In the genomic region with DNA sequence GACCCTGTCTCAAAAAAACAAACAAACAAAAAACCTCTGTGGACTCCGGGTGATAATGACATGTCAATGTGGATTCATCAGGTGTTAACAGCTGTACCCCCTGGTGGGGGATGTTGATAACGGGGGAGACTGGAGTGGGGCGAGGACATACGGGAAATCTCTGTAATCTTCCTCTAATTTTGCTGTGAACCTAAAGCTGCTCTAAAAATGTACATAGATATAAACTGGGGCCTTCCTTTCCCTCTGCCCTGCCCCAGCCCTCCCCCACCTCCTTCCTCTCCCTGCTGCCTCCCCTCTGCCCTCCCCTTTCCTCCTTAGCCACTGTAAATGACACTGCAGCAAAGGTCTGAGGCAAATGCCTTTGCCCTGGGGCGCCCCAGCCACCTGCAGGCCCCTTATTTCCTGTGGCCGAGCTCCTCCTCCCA, we compare ENCODE assay signal across 8 cellular contexts. TPM values are rescaled to one million over a fixed set of nuclear protein-coding genes. Genes with fewer than 3 reads are reported as not detected.
DNase-seq lines count a peak whose midpoint lies in the region; ATAC-seq and TF ChIP-seq lines count a peak whose summit lies in the region.
"Had no signal": no experiment of that assay in that cellular context is flagged by ENCODE, and none has a peak within 500 bp of the region (broad histone marks: within the 10 kb centered on the region; RNA-seq: fewer than 3 reads in every experiment).

No MANE protein-coding gene starts in this region.

- no peaks in the 10 kb centered on the region for H3K27me3 Mint-ChIP-seq in activated CD8-positive, alpha-beta T cell treated with anti-CD3 and anti-CD28 coated beads for 36 hours
- no peaks in the 10 kb centered on the region for H3K27me3 Mint-ChIP-seq in mesothelial cell of epicardium (ENCODE audit: low read depth)

- ATAC-seq in activated CD8-positive, alpha-beta T cell treated with anti-CD3 and anti-CD28 coated beads for 36 hours, result peak; percentile 46
- no peak for ATAC-seq in GM18868 (IDR thresholded peaks at IDR 0.05; ENCODE audit: unreplicated experiment)

- no peaks in the 10 kb centered on the region for H3K9me3 Mint-ChIP-seq in activated CD8-positive, alpha-beta T cell treated with anti-CD3 and anti-CD28 coated beads for 36 hours
- H3K9me3 Mint-ChIP-seq in mesothelial cell of epicardium, result no peaks in the 10 kb centered on the region

- peak overlapping the region; percentile 80 for H3K27ac Mint-ChIP-seq in activated CD8-positive, alpha-beta T cell treated with anti-CD3 and anti-CD28 coated beads for 36 hours
- H3K27ac Mint-ChIP-seq in mesothelial cell of epicardium, result peak overlapping the region; percentile 83

- H3K36me3 Mint-ChIP-seq in activated CD8-positive, alpha-beta T cell treated with anti-CD3 and anti-CD28 coated beads for 36 hours (ENCODE audit: low read depth), result peaks cover 25% of the 10 kb centered on the region
- H3K36me3 Mint-ChIP-seq in mesothelial cell of epicardium, result peaks cover 15% of the 10 kb centered on the region

- TF ChIP-seq CTCF in HL-60 (IDR thresholded peaks at IDR 0.05; ENCODE audit: insufficient read depth, low read length) (no peak), mesothelial cell of epicardium (IDR thresholded peaks at IDR 0.05; ENCODE audit: unreplicated experiment) (peak; percentile 37)
- TF ChIP-seq CTCF in activated CD8-positive, alpha-beta T cell treated with anti-CD3 and anti-CD28 coated beads for 36 hours (IDR thresholded peaks at IDR 0.05), result peak; percentile 31

- H3K27me3 ChIP-seq in HL-60 (ENCODE audit: insufficient read depth, poor library complexity, severe bottlenecking), result no peaks in the 10 kb centered on the region

- CTCF ChIA-PET in activated CD8-positive, alpha-beta T cell treated with anti-CD3 and anti-CD28 coated beads for 36 hours (lab: Charles Lee), result interaction anchor here (1.3 to 3.5 kb wide), 2 partner anchors 85 to 87 kb away, joined by 4 to 19 read pairs; no protein-coding TSS in a partner anchor

- in situ Hi-C loops in G401 (cut with HindIII; ENCODE audit: low sequenced_read_pairs), result no loop called here

- H3K4me1 Mint-ChIP-seq in activated CD8-positive, alpha-beta T cell treated with anti-CD3 and anti-CD28 coated beads for 36 hours (ENCODE audit: low read depth), result peaks cover 55% of the 10 kb centered on the region
- peaks cover 19% of the 10 kb centered on the region for H3K4me1 Mint-ChIP-seq in mesothelial cell of epicardium

- H3K4me3 Mint-ChIP-seq in activated CD8-positive, alpha-beta T cell treated with anti-CD3 and anti-CD28 coated beads for 36 hours, result no peak overlapping the region
- no peak overlapping the region for H3K4me3 Mint-ChIP-seq in mesothelial cell of epicardium

- peak overlapping the region; percentile 77 for H3K27ac ChIP-seq in HL-60 (replicated peaks)

- intact Hi-C loops in activated CD8-positive, alpha-beta T cell treated with anti-CD3 and anti-CD28 coated beads for 36 hours (cut with micrococcal nuclease), result no loop called here

- H3K4me3 ChIP-seq in HL-60 (replicated peaks; ENCODE audit: insufficient read depth, low read length), result no peak overlapping the region

- DNase-seq in G401 (ENCODE audit: low spot score), result peak; percentile 18
- peak in 1 of 2 experiments; percentile 72 for DNase-seq in HL-60 (ENCODE audit: low read depth in 1 of 2, low spot score in 1 of 2)
- DNase-seq in activated CD8-positive, alpha-beta T cell treated with anti-CD3 and anti-CD28 coated beads for 36 hours, result peak; percentile 27
- no peak for DNase-seq in mesothelial cell of epicardium (ENCODE audit: low spot score in 2 of 2, unreplicated experiment in 2 of 2)
- no peak for DNase-seq in EL
- DNase-seq in SW 1271 (lab: John Stamatoyannopoulos, UW), result no peak
- DNase-seq: NCI-H82 had no signal

- POLR2A ChIA-PET in activated CD8-positive, alpha-beta T cell treated with anti-CD3 and anti-CD28 coated beads for 36 hours (lab: Charles Lee), result no interaction called here

RNA-seq across cellular contexts. Expression of a gene that starts 1.4 kb away (rescaled TPM):
- total RNA-seq in G401 (2014; rRNA removed; shearing (Covaris generic)), result 0.31 and 0.92 TPM in 2 replicates
- 1 to 10 TPM; 2.9 to 3.0 TPM for total RNA-seq in activated CD8-positive, alpha-beta T cell treated with anti-CD3 and anti-CD28 coated beads for 36 hours
- total RNA-seq in mesothelial cell of epicardium, result 4.3 to 5.0 TPM (median 4.6 TPM) in 3 replicates

RNA-seq across cellular contexts. Expression of a gene that starts 29.6 kb away (rescaled TPM):
- total RNA-seq in G401 (2014; rRNA removed; shearing (Covaris generic)), result 96.1 and 101 TPM in 2 replicates
- 10 to 100 TPM; 87.6 to 95.3 TPM for total RNA-seq in activated CD8-positive, alpha-beta T cell treated with anti-CD3 and anti-CD28 coated beads for 36 hours
- 80.0 to 85.3 TPM (median 80.2 TPM) in 3 replicates for total RNA-seq in mesothelial cell of epicardium

Comparison
In these comparisons a context has a peak if more than half of its experiments do, and no peak if none do; other contexts are left out.
1. DNase-seq: peak in G401 (single experiment) and activated CD8-positive, alpha-beta T cell treated with anti-CD3 and anti-CD28 coated beads for 36 hours (single experiment); none in mesothelial cell of epicardium (0 of 2), EL (single experiment) and SW 1271 (0 of 2).